ENCODE assay signal across 1 cellular context in genomic region chr10:1499344-1499957, GRCh38.
A peak's percentile ranks its signal among the peaks of the same experiment; 100 is the strongest.
TF ChIP-seq lines count a peak whose summit lies in the region.

No MANE protein-coding gene starts in this region.

TF ChIP-seq in HEK293, 187 proteins besides CTCF, POLR2A, EP300 and RAD21 (continued from another document and continues in another):
- TF ChIP-seq ZNF335 (tag by site-specific recombination; conservative IDR thresholded peaks at IDR 0.05) (0 out of 2 replicates have a peak, but pooled peaks have one; percentile 5), ZNF23 (tag by site-specific recombination; IDR thresholded peaks at IDR 0.05; ENCODE audit: borderline replicate concordance) (no peak), ZNF639 (tag by site-specific recombination; IDR thresholded peaks at IDR 0.05) (peak; percentile 93), ZEB2 (tag by site-specific recombination; IDR thresholded peaks at IDR 0.05) (peak; percentile 49; the same call in 1 of the 2 replicates), ZNF324 (tag by site-specific recombination; IDR thresholded peaks at IDR 0.05) (no peak; the same call in 1 of the 2 replicates), WT1 (tag by site-specific recombination; IDR thresholded peaks at IDR 0.05) (no peak), KLF1 (tag by site-specific recombination; IDR thresholded peaks at IDR 0.05) (no peak), MZF1 (tag by site-specific recombination; IDR thresholded peaks at IDR 0.05; ENCODE audit: borderline replicate concordance) (no peak), ZNF391 (tag by site-specific recombination; IDR thresholded peaks at IDR 0.05; ENCODE audit: borderline replicate concordance, low read depth) (no peak), ZNF704 (tag by site-specific recombination; IDR thresholded peaks at IDR 0.05) (no peak), ZNF350 (tag by site-specific recombination; IDR thresholded peaks at IDR 0.05) (no peak), ZBTB1 (tag by site-specific recombination; IDR thresholded peaks at IDR 0.05) (peak; percentile 20; the same call in 1 of the 2 replicates), PRDM6 (tag by site-specific recombination; IDR thresholded peaks at IDR 0.05) (no peak), ZNF354C (tag by site-specific recombination; IDR thresholded peaks at IDR 0.05; ENCODE audit: borderline replicate concordance, low read depth) (no peak), ZNF2 (tag by site-specific recombination; IDR thresholded peaks at IDR 0.05) (no peak), ZNF747 (tag by site-specific recombination; IDR thresholded peaks at IDR 0.05) (peak; percentile 96; the same call in 1 of the 2 replicates), ZNF830 (tag by site-specific recombination; IDR thresholded peaks at IDR 0.05; ENCODE audit: low read depth) (no peak), ZNF148 (tag by site-specific recombination; IDR thresholded peaks at IDR 0.05; ENCODE audit: borderline replicate concordance) (peak; percentile 99), ZNF585B (tag by site-specific recombination; IDR thresholded peaks at IDR 0.05) (no peak), ZNF76 (tag by site-specific recombination; IDR thresholded peaks at IDR 0.05; ENCODE audit: borderline replicate concordance, low read depth) (peak; percentile 53; the same call in 1 of the 2 replicates), ZFP69B (tag by site-specific recombination; IDR thresholded peaks at IDR 0.05) (no peak), ZNF211 (tag by site-specific recombination; IDR thresholded peaks at IDR 0.05; ENCODE audit: low read depth) (no peak), ZNF707 (tag by site-specific recombination; IDR thresholded peaks at IDR 0.05) (no peak; the same call in 1 of the 2 replicates), ZNF529 (tag by site-specific recombination; IDR thresholded peaks at IDR 0.05; ENCODE audit: insufficient replicate concordance) (no peak), ZNF558 (tag by site-specific recombination; IDR thresholded peaks at IDR 0.05) (0 out of 2 replicates have a peak, but pooled peaks have one; percentile 1), ZNF416 (tag by site-specific recombination; IDR thresholded peaks at IDR 0.05) (no peak), ZNF521 (tag by site-specific recombination; IDR thresholded peaks at IDR 0.05) (no peak; the same call in 1 of the 2 replicates), ZNF184 (tag by site-specific recombination; IDR thresholded peaks at IDR 0.05) (no peak), ZNF37A (tag by site-specific recombination; IDR thresholded peaks at IDR 0.05) (no peak), ZSCAN23 (tag by site-specific recombination; IDR thresholded peaks at IDR 0.05) (peak; percentile 86), ZNF341 (tag by site-specific recombination; IDR thresholded peaks at IDR 0.05; ENCODE audit: low read depth) (no peak), EGR2 (tag by site-specific recombination; IDR thresholded peaks at IDR 0.05; ENCODE audit: low read depth) (peak; percentile 18; the same call in 1 of the 2 replicates), ZNF394 (tag by site-specific recombination; IDR thresholded peaks at IDR 0.05; ENCODE audit: borderline replicate concordance) (0 out of 2 replicates have a peak, but pooled peaks have one; percentile 34), ZNF501 (tag by site-specific recombination; IDR thresholded peaks at IDR 0.05) (no peak), ZNF175 (tag by site-specific recombination; IDR thresholded peaks at IDR 0.05) (no peak), ZNF623 (tag by site-specific recombination; IDR thresholded peaks at IDR 0.05) (peak; percentile 47), ZNF292 (tag by site-specific recombination; IDR thresholded peaks at IDR 0.05; ENCODE audit: borderline replicate concordance, low read depth) (no peak; the same call in 1 of the 2 replicates), ZNF610 (tag by site-specific recombination; IDR thresholded peaks at IDR 0.05; ENCODE audit: borderline replicate concordance) (no peak), REST (tag by site-specific recombination; IDR thresholded peaks at IDR 0.05) (no peak), SCRT2 (tag by site-specific recombination; IDR thresholded peaks at IDR 0.05) (peak; percentile 95), ZNF280C (tag by site-specific recombination; IDR thresholded peaks at IDR 0.05) (no peak), ZNF621 (tag by site-specific recombination; IDR thresholded peaks at IDR 0.05) (peak; percentile 97)
- TF ChIP-seq, protein P1, sequence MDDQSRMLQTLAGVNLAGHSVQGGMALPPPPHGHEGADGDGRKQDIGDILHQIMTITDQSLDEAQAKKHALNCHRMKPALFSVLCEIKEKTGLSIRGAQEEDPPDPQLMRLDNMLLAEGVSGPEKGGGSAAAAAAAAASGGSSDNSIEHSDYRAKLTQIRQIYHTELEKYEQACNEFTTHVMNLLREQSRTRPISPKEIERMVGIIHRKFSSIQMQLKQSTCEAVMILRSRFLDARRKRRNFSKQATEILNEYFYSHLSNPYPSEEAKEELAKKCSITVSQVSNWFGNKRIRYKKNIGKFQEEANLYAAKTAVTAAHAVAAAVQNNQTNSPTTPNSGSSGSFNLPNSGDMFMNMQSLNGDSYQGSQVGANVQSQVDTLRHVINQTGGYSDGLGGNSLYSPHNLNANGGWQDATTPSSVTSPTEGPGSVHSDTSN (CRISPR knock-in tag; IDR thresholded peaks at IDR 0.05): no peak
- TF ChIP-seq, protein P2, sequence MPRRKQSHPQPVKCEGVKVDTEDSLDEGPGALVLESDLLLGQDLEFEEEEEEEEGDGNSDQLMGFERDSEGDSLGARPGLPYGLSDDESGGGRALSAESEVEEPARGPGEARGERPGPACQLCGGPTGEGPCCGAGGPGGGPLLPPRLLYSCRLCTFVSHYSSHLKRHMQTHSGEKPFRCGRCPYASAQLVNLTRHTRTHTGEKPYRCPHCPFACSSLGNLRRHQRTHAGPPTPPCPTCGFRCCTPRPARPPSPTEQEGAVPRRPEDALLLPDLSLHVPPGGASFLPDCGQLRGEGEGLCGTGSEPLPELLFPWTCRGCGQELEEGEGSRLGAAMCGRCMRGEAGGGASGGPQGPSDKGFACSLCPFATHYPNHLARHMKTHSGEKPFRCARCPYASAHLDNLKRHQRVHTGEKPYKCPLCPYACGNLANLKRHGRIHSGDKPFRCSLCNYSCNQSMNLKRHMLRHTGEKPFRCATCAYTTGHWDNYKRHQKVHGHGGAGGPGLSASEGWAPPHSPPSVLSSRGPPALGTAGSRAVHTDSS (tag by site-specific recombination; IDR thresholded peaks at IDR 0.05): no peak
- TF ChIP-seq, protein P3, sequence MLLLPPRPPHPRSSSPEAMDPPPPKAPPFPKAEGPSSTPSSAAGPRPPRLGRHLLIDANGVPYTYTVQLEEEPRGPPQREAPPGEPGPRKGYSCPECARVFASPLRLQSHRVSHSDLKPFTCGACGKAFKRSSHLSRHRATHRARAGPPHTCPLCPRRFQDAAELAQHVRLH (tag by site-specific recombination; IDR thresholded peaks at IDR 0.05): no peak
- TF ChIP-seq, protein P4, sequence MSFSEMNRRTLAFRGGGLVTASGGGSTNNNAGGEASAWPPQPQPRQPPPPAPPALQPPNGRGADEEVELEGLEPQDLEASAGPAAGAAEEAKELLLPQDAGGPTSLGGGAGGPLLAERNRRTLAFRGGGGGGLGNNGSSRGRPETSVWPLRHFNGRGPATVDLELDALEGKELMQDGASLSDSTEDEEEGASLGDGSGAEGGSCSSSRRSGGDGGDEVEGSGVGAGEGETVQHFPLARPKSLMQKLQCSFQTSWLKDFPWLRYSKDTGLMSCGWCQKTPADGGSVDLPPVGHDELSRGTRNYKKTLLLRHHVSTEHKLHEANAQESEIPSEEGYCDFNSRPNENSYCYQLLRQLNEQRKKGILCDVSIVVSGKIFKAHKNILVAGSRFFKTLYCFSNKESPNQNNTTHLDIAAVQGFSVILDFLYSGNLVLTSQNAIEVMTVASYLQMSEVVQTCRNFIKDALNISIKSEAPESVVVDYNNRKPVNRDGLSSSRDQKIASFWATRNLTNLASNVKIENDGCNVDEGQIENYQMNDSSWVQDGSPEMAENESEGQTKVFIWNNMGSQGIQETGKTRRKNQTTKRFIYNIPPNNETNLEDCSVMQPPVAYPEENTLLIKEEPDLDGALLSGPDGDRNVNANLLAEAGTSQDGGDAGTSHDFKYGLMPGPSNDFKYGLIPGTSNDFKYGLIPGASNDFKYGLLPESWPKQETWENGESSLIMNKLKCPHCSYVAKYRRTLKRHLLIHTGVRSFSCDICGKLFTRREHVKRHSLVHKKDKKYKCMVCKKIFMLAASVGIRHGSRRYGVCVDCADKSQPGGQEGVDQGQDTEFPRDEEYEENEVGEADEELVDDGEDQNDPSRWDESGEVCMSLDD (tag by site-specific recombination; IDR thresholded peaks at IDR 0.05): 0 out of 2 replicates have a peak, but pooled peaks have one; percentile 17
